ENCODE assay signal across 17 cellular contexts in the genomic region with DNA sequence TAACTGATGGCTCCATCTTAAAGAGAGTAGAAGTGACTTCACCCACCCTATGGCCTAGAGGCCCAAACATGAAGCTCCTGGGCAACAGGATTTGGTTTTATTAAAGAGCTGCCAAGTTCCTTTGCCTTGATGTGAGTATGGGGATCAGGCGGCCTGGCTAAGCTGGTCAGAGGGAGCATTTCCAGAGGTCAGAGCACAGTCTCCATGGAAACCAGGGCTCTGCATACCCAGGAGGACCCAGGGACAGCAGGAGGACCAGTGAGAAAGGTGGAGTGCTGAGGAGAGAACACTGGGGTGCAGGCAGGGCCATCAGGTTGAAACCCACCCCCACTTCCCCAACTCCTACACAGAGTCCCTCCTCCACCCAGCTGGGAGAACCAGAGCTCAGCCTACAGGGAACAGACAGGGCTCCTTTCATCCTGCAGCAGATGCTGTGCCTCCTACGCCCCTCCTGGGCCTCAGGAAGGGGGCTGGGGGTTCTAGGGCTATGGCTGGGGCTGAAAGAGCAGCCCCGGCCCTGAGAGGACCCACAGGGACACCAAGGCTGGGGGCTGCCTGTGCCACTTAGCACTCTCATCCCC. TPM values are rescaled to one million over a fixed set of nuclear protein-coding genes. Genes with fewer than 3 reads are reported as not detected.
A peak's percentile ranks its signal among the peaks of the same experiment; 100 is the strongest.
DNase-seq lines count a peak whose midpoint lies in the region; ATAC-seq and TF ChIP-seq lines count a peak whose summit lies in the region.
"Had no signal": no experiment of that assay in that cellular context is flagged by ENCODE, and none has a peak within 500 bp of the region (broad histone marks: within the 10 kb centered on the region; RNA-seq: fewer than 3 reads in every experiment).

No MANE protein-coding gene starts in this region.

- H3K4me3 ChIP-seq in GM23338 = no peak overlapping the region
- no peak overlapping the region for H3K4me3 ChIP-seq in SJSA1
- no peak overlapping the region for H3K4me3 ChIP-seq in sigmoid colon
- H3K4me3 ChIP-seq: lung, pancreas had no signal

- H3K9me3 ChIP-seq in SJSA1 (replicated peaks) (no peaks in the 10 kb centered on the region), sigmoid colon (no peaks in the 10 kb centered on the region)
- H3K9me3 ChIP-seq: pancreas had no signal

- H3K27me3 ChIP-seq in GM23338 (ENCODE audit: insufficient read depth) (no peaks in the 10 kb centered on the region), SJSA1 (replicated peaks) (no peaks in the 10 kb centered on the region), sigmoid colon (no peaks in the 10 kb centered on the region)
- H3K27me3 ChIP-seq: pancreas had no signal

- H3K27me3 Mint-ChIP-seq in GM23338 (ENCODE audit: insufficient read depth, low read depth, poor library complexity) = peaks cover 11% of the 10 kb centered on the region

- no peaks in the 10 kb centered on the region for H3F3A ChIP-seq in GM23338 (replicated peaks; ENCODE audit: low read depth)

- H3K4me1 ChIP-seq in GM23338 (ENCODE audit: insufficient read depth) (no peaks in the 10 kb centered on the region), SJSA1 (replicated peaks) (peaks cover 15% of the 10 kb centered on the region), sigmoid colon (peaks cover 0 to 15% (median 8%) of the 10 kb centered on the region in 4 donors)
- H3K4me1 ChIP-seq: pancreas had no signal

- WGBS in sigmoid colon, 2 donors = 89 to 95% methylated on average over 3 of the region's 3 CpGs

- intact Hi-C loops in sigmoid colon (cut with DNase I) = no loop called here

- TF ChIP-seq CTCF in GM23338 (conservative IDR thresholded peaks at IDR 0.05; ENCODE audit: low read depth in 2 of 2) (no peak), sigmoid colon (IDR thresholded peaks at IDR 0.05) (no peak)

- no peak overlapping the region for H3K4me2 ChIP-seq in GM23338

- TF ChIP-seq POLR2A in sigmoid colon (IDR thresholded peaks at IDR 0.05) = no peak

- ATAC-seq in GM23338 (peak; percentile 29; the same call in 1 of the 3 replicates), GM21717 (IDR thresholded peaks at IDR 0.05; ENCODE audit: unreplicated experiment) (no peak), HG02870 (IDR thresholded peaks at IDR 0.05; ENCODE audit: unreplicated experiment) (no peak), GM19328 (IDR thresholded peaks at IDR 0.05; ENCODE audit: unreplicated experiment) (no peak)
- ATAC-seq: stimulated activated effector memory CD8-positive, alpha-beta T cell treated with anti-CD3 and anti-CD28 coated beads, Interleukin-12 subunit alpha, Interleukin-12 subunit beta, amount 100 ng/mL, for 72 hours had no signal

- no peaks in the 10 kb centered on the region for H4K20me1 ChIP-seq in GM23338 (replicated peaks; ENCODE audit: insufficient read depth)

- H3K4me3 Mint-ChIP-seq in GM23338 = no peak overlapping the region
- H3K4me3 Mint-ChIP-seq: stimulated activated effector memory CD8-positive, alpha-beta T cell treated with anti-CD3 and anti-CD28 coated beads, Interleukin-12 subunit alpha, Interleukin-12 subunit beta, amount 100 ng/mL, for 72 hours had no signal

- H3K9me2 ChIP-seq in GM23338 (ENCODE audit: insufficient read depth) = no peaks in the 10 kb centered on the region

- H3K79me2 ChIP-seq in GM23338 (replicated peaks; ENCODE audit: insufficient read depth) = no peaks in the 10 kb centered on the region

- H3K27ac ChIP-seq in GM23338 (ENCODE audit: low read depth) (no peak overlapping the region), SJSA1 (peak overlapping the region; percentile 79), sigmoid colon (peak overlapping the region in 3 of 4 donors; percentile 7 to 45 (median 33))

- DNase-seq in GM23338 (ENCODE audit: low spot score) (no peak), SJSA1 (ENCODE audit: low read depth in 1 of 2, low spot score in 2 of 2) (no peak), left kidney (ENCODE audit: low read depth, low spot score) (peak; percentile 42), sigmoid colon (no peak), NCI-H524 treated with DMSO at 0.1 percent for 48 hours (lab: John Stamatoyannopoulos, UW) (no peak)
- DNase-seq: activated CD4-positive, alpha-beta T cell treated with anti-CD3 and anti-CD28 coated beads, Interleukin-2, amount 50 U/mL, for 48 hours; central memory CD4-positive, alpha-beta T cell; DND-41; KBM-7; NCI-H526; stimulated activated CD4-positive, alpha-beta T cell treated with anti-CD3 and anti-CD28 coated beads, Interleukin-2, amount 100 ng/mL, for 48 hours had no signal

- TF ChIP-seq EP300 in sigmoid colon (IDR thresholded peaks at IDR 0.05) = no peak

- no peak overlapping the region for H2AFZ ChIP-seq in GM23338

- no peaks in the 10 kb centered on the region for H3K36me3 Mint-ChIP-seq in GM23338 (ENCODE audit: low read depth)
- H3K36me3 Mint-ChIP-seq: stimulated activated effector memory CD8-positive, alpha-beta T cell treated with anti-CD3 and anti-CD28 coated beads, Interleukin-12 subunit alpha, Interleukin-12 subunit beta, amount 100 ng/mL, for 72 hours had no signal

- H3K4me1 Mint-ChIP-seq in GM23338 = peaks cover 2% of the 10 kb centered on the region; the same call in 1 of the 3 replicates
- H3K4me1 Mint-ChIP-seq: stimulated activated effector memory CD8-positive, alpha-beta T cell treated with anti-CD3 and anti-CD28 coated beads, Interleukin-12 subunit alpha, Interleukin-12 subunit beta, amount 100 ng/mL, for 72 hours had no signal

- no peaks in the 10 kb centered on the region for H3K36me3 ChIP-seq in GM23338 (ENCODE audit: insufficient read depth)
- no peaks in the 10 kb centered on the region for H3K36me3 ChIP-seq in SJSA1
- H3K36me3 ChIP-seq in sigmoid colon = no peaks in the 10 kb centered on the region
- H3K36me3 ChIP-seq: pancreas had no signal

- no peak overlapping the region for H3K27ac Mint-ChIP-seq in GM23338
- H3K27ac Mint-ChIP-seq: stimulated activated effector memory CD8-positive, alpha-beta T cell treated with anti-CD3 and anti-CD28 coated beads, Interleukin-12 subunit alpha, Interleukin-12 subunit beta, amount 100 ng/mL, for 72 hours had no signal

- no peaks in the 10 kb centered on the region for H3K9me3 Mint-ChIP-seq in GM23338
- H3K9me3 Mint-ChIP-seq: stimulated activated effector memory CD8-positive, alpha-beta T cell treated with anti-CD3 and anti-CD28 coated beads, Interleukin-12 subunit alpha, Interleukin-12 subunit beta, amount 100 ng/mL, for 72 hours had no signal

TF ChIP-seq in GM23338, 12 proteins besides CTCF, POLR2A, EP300 and RAD21 (continues in another document):
- TF ChIP-seq EZH2phosphoT487 (IDR thresholded peaks at IDR 0.05; ENCODE audit: unreplicated experiment) (no peak), ZNF114 (CRISPR knock-in tag; IDR thresholded peaks at IDR 0.05) (no peak)

RNA-seq across cellular contexts. Expression of a gene that starts 13.9 kb away (rescaled TPM):
- not detected in 2 replicates for total RNA-seq in GM23338 (2014; rRNA removed; shearing (Covaris generic))
- polyA plus RNA-seq in GM23338 (2016; fragmentation: Nextera tagmentation; extraction: Ambion mirVana) (0.40 TPM in 1 of 2 replicates, not detected in the other), sigmoid colon (1 to 10 TPM; 2.4 to 5.5 (median 2.5) TPM)
- total RNA-seq in SJSA1 (2014; rRNA removed; shearing (Covaris generic)) = not detected in 2 replicates
- 1 to 10 TPM in 3 of 4 donors, not detected in 1; 1.2 to 2.6 (median 2.5) TPM for total RNA-seq in sigmoid colon

RNA-seq across cellular contexts. Expression of a gene that starts 40.1 kb away (rescaled TPM):
- 0.85 and 1.6 TPM in 2 replicates for total RNA-seq in GM23338 (2014; rRNA removed; shearing (Covaris generic))
- polyA plus RNA-seq in GM23338 (2016; fragmentation: Nextera tagmentation; extraction: Ambion mirVana) = 0.40 and 0.63 TPM in 2 replicates
- not detected in 2 replicates for total RNA-seq in SJSA1 (2014; rRNA removed; shearing (Covaris generic))
- under 1 TPM in 1 of 4 donors, not detected in 3; 0.16 TPM for total RNA-seq in sigmoid colon
- polyA plus RNA-seq in sigmoid colon = 1 to 10 TPM; 3.0 to 6.2 (median 4.2) TPM

RNA-seq across cellular contexts. Expression of a gene that starts 49.9 kb away (rescaled TPM):
- total RNA-seq in GM23338 (2014; rRNA removed; shearing (Covaris generic)) = 11.0 and 15.0 TPM in 2 replicates
- polyA plus RNA-seq in GM23338 (2016; fragmentation: Nextera tagmentation; extraction: Ambion mirVana) = 2.7 and 2.9 TPM in 2 replicates
- 8.3 and 14.6 TPM in 2 replicates for total RNA-seq in SJSA1 (2014; rRNA removed; shearing (Covaris generic))
- 100 to 1,000 TPM in 1 of 4 donors, 10 to 100 TPM in 3; 38.2 to 104 (median 66.9) TPM for total RNA-seq in sigmoid colon
- polyA plus RNA-seq in sigmoid colon = 10 to 100 TPM in 1 of 3 donors, 1 to 10 TPM in 2; 1.8 to 15.9 (median 2.4) TPM
